Comparison of ENCODE assay signal across 21 cellular contexts in genomic region chr7:99031496-99031895, GRCh38.
DNase-seq lines count a peak whose midpoint lies in the region; ATAC-seq, FAIRE-seq and TF ChIP-seq lines count a peak whose summit lies in the region.
"Had no signal": no experiment of that assay in that cellular context is flagged by ENCODE, and none has a peak within 500 bp of the region (broad histone marks: within the 10 kb centered on the region; RNA-seq: fewer than 3 reads in every experiment).

No MANE protein-coding gene starts in this region.

- TF ChIP-seq CTCF in CD4-positive, alpha-beta T cell (IDR thresholded peaks at IDR 0.05) = no peak

- CTCF ChIA-PET in CD4-positive, alpha-beta T cell (lab: Charles Lee) = no interaction called here

- H3K9me3 Mint-ChIP-seq in activated naive CD8-positive, alpha-beta T cell treated with anti-CD3 and anti-CD28 coated beads, Interleukin-2, amount 50 U/mL, for 24 hours = no peaks in the 10 kb centered on the region
- no peaks in the 10 kb centered on the region for H3K9me3 Mint-ChIP-seq in CD4-positive, alpha-beta T cell
- H3K9me3 Mint-ChIP-seq: IgD-negative memory B cell; naive thymus-derived CD4-positive, alpha-beta T cell; stimulated activated naive B cell treated with anti-CD40 and anti-IgM and Interleukin-4, amounts not matched to agents 10 μg/mL and 1 μg/mL and 100 μg/mL, for 72 hours had no signal

- no peak for DNase-seq in activated naive CD8-positive, alpha-beta T cell treated with anti-CD3 and anti-CD28 coated beads, Interleukin-2, amount 50 U/mL, for 24 hours
- DNase-seq in anterior cingulate cortex (lab: John Stamatoyannopoulos, UW) (no peak), RCC 7860 (ENCODE audit: low spot score) (no peak)
- DNase-seq in CD4-positive, alpha-beta T cell = no peak
- DNase-seq: activated CD4-positive, alpha-beta T cell treated with anti-CD3 and anti-CD28 coated beads for 4 hours; AML-193; Calu3; dermis blood vessel endothelial cell; mammary epithelial cell; MM.1S; NCI-H1694; stimulated activated naive B cell treated with anti-CD40 and anti-IgM and Interleukin-4, amounts not matched to agents 10 μg/mL and 1 μg/mL and 100 μg/mL, for 72 hours had no signal

- no peak overlapping the region for H3K4me3 ChIP-seq in muscle layer of duodenum (ENCODE audit: low read depth in 1 of 2, low read length in 2 of 2)

- peaks cover 27% of the 10 kb centered on the region for H3K36me3 Mint-ChIP-seq in activated naive CD8-positive, alpha-beta T cell treated with anti-CD3 and anti-CD28 coated beads, Interleukin-2, amount 50 U/mL, for 24 hours (ENCODE audit: low read depth)
- peaks cover 87% of the 10 kb centered on the region for H3K36me3 Mint-ChIP-seq in CD4-positive, alpha-beta T cell (ENCODE audit: low read depth)
- H3K36me3 Mint-ChIP-seq: IgD-negative memory B cell had no signal

- H3K27me3 Mint-ChIP-seq in activated naive CD8-positive, alpha-beta T cell treated with anti-CD3 and anti-CD28 coated beads, Interleukin-2, amount 50 U/mL, for 24 hours = no peaks in the 10 kb centered on the region
- H3K27me3 Mint-ChIP-seq in CD4-positive, alpha-beta T cell = no peaks in the 10 kb centered on the region
- H3K27me3 Mint-ChIP-seq: brain; IgD-negative memory B cell; naive thymus-derived CD4-positive, alpha-beta T cell; stimulated activated naive B cell treated with anti-CD40 and anti-IgM and Interleukin-4, amounts not matched to agents 10 μg/mL and 1 μg/mL and 100 μg/mL, for 72 hours had no signal

- peaks cover 3% of the 10 kb centered on the region for H3K4me1 Mint-ChIP-seq in activated naive CD8-positive, alpha-beta T cell treated with anti-CD3 and anti-CD28 coated beads, Interleukin-2, amount 50 U/mL, for 24 hours
- H3K4me1 Mint-ChIP-seq in CD4-positive, alpha-beta T cell (ENCODE audit: low read depth) = no peaks in the 10 kb centered on the region
- H3K4me1 Mint-ChIP-seq: brain; stimulated activated naive B cell treated with anti-CD40 and anti-IgM and Interleukin-4, amounts not matched to agents 10 μg/mL and 1 μg/mL and 100 μg/mL, for 72 hours had no signal

- no peaks in the 10 kb centered on the region for H3K4me1 ChIP-seq in muscle layer of duodenum (ENCODE audit: control insufficient read depth in 1 of 2, insufficient read depth in 2 of 2, low read length in 2 of 2)

- H3K27ac ChIP-seq in cingulate gyrus (ENCODE audit: low read depth, low read length) = peak overlapping the region; percentile 87
- H3K27ac ChIP-seq in muscle layer of duodenum (ENCODE audit: low read length) = peak overlapping the region; percentile 34
- H3K27ac ChIP-seq in temporal lobe (ENCODE audit: low read depth, low read length) = peak overlapping the region; percentile 41
- no peak overlapping the region for H3K27ac ChIP-seq in CD4-positive, alpha-beta T cell (ENCODE audit: low read depth, low read length)
- H3K27ac ChIP-seq: epithelial cell of prostate had no signal

- POLR2A ChIA-PET in CD4-positive, alpha-beta T cell (lab: Charles Lee) = no interaction called here

- peak overlapping the region; percentile 42 for H3K27ac Mint-ChIP-seq in activated naive CD8-positive, alpha-beta T cell treated with anti-CD3 and anti-CD28 coated beads, Interleukin-2, amount 50 U/mL, for 24 hours
- H3K27ac Mint-ChIP-seq in CD4-positive, alpha-beta T cell = no peak overlapping the region
- H3K27ac Mint-ChIP-seq: stimulated activated naive B cell treated with anti-CD40 and anti-IgM and Interleukin-4, amounts not matched to agents 10 μg/mL and 1 μg/mL and 100 μg/mL, for 72 hours had no signal

- intact Hi-C loops in CD4-positive, alpha-beta T cell (cut with DNase I, micrococcal nuclease) = no loop called here

- no peaks in the 10 kb centered on the region for H3K27me3 ChIP-seq in muscle layer of duodenum (ENCODE audit: low read depth, low read length)
- no peaks in the 10 kb centered on the region for H3K27me3 ChIP-seq in CD4-positive, alpha-beta T cell (ENCODE audit: control insufficient read depth, insufficient read depth, low read length)

- peaks cover 0 to 11% of the 10 kb centered on the region in 2 donors for H3K9me3 ChIP-seq in muscle layer of duodenum (ENCODE audit: control insufficient read depth in 1 of 2, low read length in 2 of 2)
- no peaks in the 10 kb centered on the region for H3K9me3 ChIP-seq in CD4-positive, alpha-beta T cell (ENCODE audit: control insufficient read depth, low read length)

- H3K36me3 ChIP-seq in muscle layer of duodenum (ENCODE audit: control insufficient read depth in 1 of 2, insufficient read depth in 2 of 2, low read length in 2 of 2) = peaks cover 62 to 88% of the 10 kb centered on the region in 2 donors

- no peak overlapping the region for H3K4me3 Mint-ChIP-seq in activated naive CD8-positive, alpha-beta T cell treated with anti-CD3 and anti-CD28 coated beads, Interleukin-2, amount 50 U/mL, for 24 hours
- H3K4me3 Mint-ChIP-seq in CD4-positive, alpha-beta T cell = no peak overlapping the region
- H3K4me3 Mint-ChIP-seq: brain; IgD-negative memory B cell; naive thymus-derived CD4-positive, alpha-beta T cell; stimulated activated naive B cell treated with anti-CD40 and anti-IgM and Interleukin-4, amounts not matched to agents 10 μg/mL and 1 μg/mL and 100 μg/mL, for 72 hours had no signal

- no peak for FAIRE-seq in RCC 7860 (lab: Jason Lieb, UNC)
- FAIRE-seq: GM19239 had no signal

- ATAC-seq in activated naive CD8-positive, alpha-beta T cell treated with anti-CD3 and anti-CD28 coated beads, Interleukin-2, amount 50 U/mL, for 24 hours = no peak
- ATAC-seq in GM21576 (IDR thresholded peaks at IDR 0.05; ENCODE audit: unreplicated experiment) = no peak
- no peak for ATAC-seq in CD4-positive, alpha-beta T cell (ENCODE audit: poor library complexity)
- ATAC-seq: naive thymus-derived CD4-positive, alpha-beta T cell; stimulated activated naive B cell treated with anti-CD40 and anti-IgM and Interleukin-4, amounts not matched to agents 10 μg/mL and 1 μg/mL and 100 μg/mL, for 72 hours had no signal
